ENCODE assay signal across 9 cellular contexts in the genomic region with DNA sequence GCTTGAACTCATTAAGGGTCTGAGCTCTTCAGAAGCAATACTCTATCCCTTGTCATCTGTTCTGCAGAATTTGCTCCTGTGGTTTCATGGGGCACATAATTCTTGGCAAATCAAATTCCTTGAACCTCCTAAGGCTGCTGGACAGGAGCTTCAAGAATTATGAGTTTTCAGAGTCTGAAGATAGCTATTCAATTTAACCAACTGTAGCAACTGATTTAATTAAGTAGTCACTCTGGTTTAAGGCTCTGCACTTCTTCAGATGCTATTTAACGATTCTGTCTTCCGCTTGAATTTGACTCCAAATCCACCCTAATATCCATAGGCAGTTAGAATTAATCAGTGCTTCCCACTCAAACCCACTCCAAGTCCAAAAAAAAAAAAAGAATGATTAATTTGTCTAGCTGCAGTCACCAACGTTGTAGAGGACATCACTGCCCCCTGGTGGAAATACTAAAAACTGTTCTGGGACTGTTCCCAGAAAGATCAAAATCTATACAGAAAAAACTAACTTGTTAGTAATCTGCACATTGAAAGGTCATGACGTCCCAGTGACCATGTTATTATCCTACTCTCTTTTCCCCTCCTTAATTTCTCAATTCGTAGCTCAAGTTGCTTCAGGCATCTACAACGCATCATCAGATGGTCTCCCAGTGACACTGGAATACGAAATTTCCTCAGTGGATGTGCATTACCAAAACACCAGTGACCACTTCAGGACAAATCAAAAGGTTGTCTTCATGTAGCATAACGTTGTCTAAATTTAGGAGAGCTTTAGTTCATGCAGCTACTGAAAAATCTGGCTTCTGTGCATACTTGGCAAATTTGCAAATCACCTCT.
A peak's percentile ranks its signal among the peaks of the same experiment; 100 is the strongest.
DNase-seq lines count a peak whose midpoint lies in the region; ATAC-seq and TF ChIP-seq lines count a peak whose summit lies in the region.
"Had no signal": no experiment of that assay in that cellular context is flagged by ENCODE, and none has a peak within 500 bp of the region (broad histone marks: within the 10 kb centered on the region; RNA-seq: fewer than 3 reads in every experiment).

No MANE protein-coding gene starts in this region.

- H3K27ac ChIP-seq in ovary = no peak overlapping the region

- no peak overlapping the region for H3K4me3 ChIP-seq in ovary

- no peaks in the 10 kb centered on the region for H3K9me3 ChIP-seq in ovary

- 17 to 19% (median 19%) methylated on average over 8 of the region's 8 CpGs for WGBS in ovary, 3 donors

- H3K4me1 Mint-ChIP-seq in natural killer cell = peaks cover 4 to 5% of the 10 kb centered on the region in 2 donors
- H3K4me1 Mint-ChIP-seq in natural killer cell treated with Interleukin-12 subunit alpha and Interleukin-12 subunit beta and Interleukin-15 and Interleukin-18, amount 100 ng/mL, for 72 hours (ENCODE audit: low read depth in 2 of 2) = no peaks in the 10 kb centered on the region
- H3K4me1 Mint-ChIP-seq in endothelial cell (ENCODE audit: unreplicated experiment) = peaks cover 6% of the 10 kb centered on the region
- H3K4me1 Mint-ChIP-seq in nephron progenitor cell = peaks cover 11% of the 10 kb centered on the region

- H3K9me3 Mint-ChIP-seq in natural killer cell (no peaks in the 10 kb centered on the region), endothelial cell (ENCODE audit: unreplicated experiment) (no peaks in the 10 kb centered on the region), nephron progenitor cell (no peaks in the 10 kb centered on the region)
- H3K9me3 Mint-ChIP-seq in natural killer cell treated with Interleukin-12 subunit alpha and Interleukin-12 subunit beta and Interleukin-15 and Interleukin-18, amount 100 ng/mL, for 72 hours = no peaks in the 10 kb centered on the region
- H3K9me3 Mint-ChIP-seq: dendritic cell treated with granulocyte-macrophage colony-stimulating factor and Interleukin-4, amounts not matched to agents 40 ng/mL and 50 ng/mL, for 4 days had no signal

- H3K27me3 ChIP-seq in ovary = no peaks in the 10 kb centered on the region

- intact Hi-C loops in natural killer cell (cut with micrococcal nuclease) = loop anchor here (2.0 kb wide), 1 partner anchor 1134 kb away; no protein-coding TSS in a partner anchor
- intact Hi-C loops in ovary (cut with DNase I) = loop anchor here in 1 of 4 donors (5.0 kb wide), 1 partner anchor 56 kb away; no protein-coding TSS in a partner anchor

- DNase-seq in natural killer cell = no peak
- DNase-seq in natural killer cell treated with Interleukin-12 subunit alpha and Interleukin-12 subunit beta and Interleukin-15 and Interleukin-18, amount 100 ng/mL, for 72 hours (ENCODE audit: low spot score) = no peak
- DNase-seq in HS-5 (ENCODE audit: low read depth) = peak; percentile 29
- peak; percentile 11 to 31 for DNase-seq in SHP77 (lab: John Stamatoyannopoulos, UW)
- DNase-seq in endothelial cell (ENCODE audit: low spot score) = peak; percentile 66
- DNase-seq in nephron progenitor cell = peak; percentile 44
- no peak for DNase-seq in ovary

- H3K36me3 Mint-ChIP-seq in natural killer cell (no peaks in the 10 kb centered on the region), endothelial cell (ENCODE audit: low read depth, unreplicated experiment) (no peaks in the 10 kb centered on the region), nephron progenitor cell (ENCODE audit: low read depth) (no peaks in the 10 kb centered on the region)
- no peaks in the 10 kb centered on the region for H3K36me3 Mint-ChIP-seq in natural killer cell treated with Interleukin-12 subunit alpha and Interleukin-12 subunit beta and Interleukin-15 and Interleukin-18, amount 100 ng/mL, for 72 hours

- TF ChIP-seq POLR2A in ovary (IDR thresholded peaks at IDR 0.05) = no peak

- TF ChIP-seq CTCF in natural killer cell (IDR thresholded peaks at IDR 0.05) (peak; percentile 74), endothelial cell (IDR thresholded peaks at IDR 0.05; ENCODE audit: unreplicated experiment) (peak; percentile 85), nephron progenitor cell (IDR thresholded peaks at IDR 0.05) (peak; percentile 71), ovary (IDR thresholded peaks at IDR 0.05) (no peak)

- no peak overlapping the region for H3K27ac Mint-ChIP-seq in natural killer cell
- H3K27ac Mint-ChIP-seq in natural killer cell treated with Interleukin-12 subunit alpha and Interleukin-12 subunit beta and Interleukin-15 and Interleukin-18, amount 100 ng/mL, for 72 hours = no peak overlapping the region
- H3K27ac Mint-ChIP-seq in endothelial cell (ENCODE audit: unreplicated experiment) = no peak overlapping the region
- H3K27ac Mint-ChIP-seq in nephron progenitor cell = no peak overlapping the region
- H3K27ac Mint-ChIP-seq: dendritic cell treated with granulocyte-macrophage colony-stimulating factor and Interleukin-4, amounts not matched to agents 40 ng/mL and 50 ng/mL, for 4 days had no signal

- H3K4me3 Mint-ChIP-seq in natural killer cell (no peak overlapping the region), endothelial cell (ENCODE audit: unreplicated experiment) (no peak overlapping the region), nephron progenitor cell (no peak overlapping the region)
- no peak overlapping the region for H3K4me3 Mint-ChIP-seq in natural killer cell treated with Interleukin-12 subunit alpha and Interleukin-12 subunit beta and Interleukin-15 and Interleukin-18, amount 100 ng/mL, for 72 hours
- H3K4me3 Mint-ChIP-seq: dendritic cell treated with granulocyte-macrophage colony-stimulating factor and Interleukin-4, amounts not matched to agents 40 ng/mL and 50 ng/mL, for 4 days had no signal

- H3K27me3 Mint-ChIP-seq in natural killer cell (ENCODE audit: low read depth in 2 of 2) (peaks cover 0 to 9% of the 10 kb centered on the region in 2 donors), endothelial cell (ENCODE audit: unreplicated experiment) (peaks cover 1% of the 10 kb centered on the region), nephron progenitor cell (ENCODE audit: low read depth, poor library complexity) (no peaks in the 10 kb centered on the region)
- peaks cover 13 to 37% of the 10 kb centered on the region in 2 donors for H3K27me3 Mint-ChIP-seq in natural killer cell treated with Interleukin-12 subunit alpha and Interleukin-12 subunit beta and Interleukin-15 and Interleukin-18, amount 100 ng/mL, for 72 hours
- H3K27me3 Mint-ChIP-seq: dendritic cell treated with granulocyte-macrophage colony-stimulating factor and Interleukin-4, amounts not matched to agents 40 ng/mL and 50 ng/mL, for 4 days had no signal

- ATAC-seq in natural killer cell = peak in 2 of 3 donors; percentile 42 to 50
- no peak for ATAC-seq in natural killer cell treated with Interleukin-12 subunit alpha and Interleukin-12 subunit beta and Interleukin-15 and Interleukin-18, amount 100 ng/mL, for 72 hours
- no peak for ATAC-seq in GM18858 (IDR thresholded peaks at IDR 0.05; ENCODE audit: unreplicated experiment)

- no peak for TF ChIP-seq EP300 in ovary (IDR thresholded peaks at IDR 0.05)

- no peaks in the 10 kb centered on the region for H3K4me1 ChIP-seq in ovary (ENCODE audit: insufficient read depth)

- H3K36me3 ChIP-seq in ovary = no peaks in the 10 kb centered on the region

Comparison
In these comparisons a context has a peak if more than half of its experiments do, and no peak if none do; other contexts are left out.
1. ATAC-seq: peak in natural killer cell (2 of 3); none in natural killer cell treated with Interleukin-12 subunit alpha and Interleukin-12 subunit beta and Interleukin-15 and Interleukin-18, amount 100 ng/mL, for 72 hours (0 of 2) and GM18858 (single experiment).
2. DNase-seq: peak in HS-5 (single experiment), SHP77 (2 of 2), endothelial cell (single experiment) and nephron progenitor cell (single experiment); none in natural killer cell (single experiment), natural killer cell treated with Interleukin-12 subunit alpha and Interleukin-12 subunit beta and Interleukin-15 and Interleukin-18, amount 100 ng/mL, for 72 hours (single experiment) and ovary (0 of 5).
3. CTCF ChIP-seq: peak in natural killer cell (single experiment), endothelial cell (single experiment) and nephron progenitor cell (single experiment); none in ovary (0 of 3).